In genomic region chr12:6945613-6946012, GRCh38 we compare ENCODE assay signal across 8 cellular contexts. TPM values are rescaled to one million over a fixed set of nuclear protein-coding genes. Genes with fewer than 3 reads are reported as not detected.
DNase-seq lines count a peak whose midpoint lies in the region; ATAC-seq, FAIRE-seq and TF ChIP-seq lines count a peak whose summit lies in the region.
"Had no signal": no experiment of that assay in that cellular context is flagged by ENCODE, and none has a peak within 500 bp of the region (broad histone marks: within the 10 kb centered on the region; RNA-seq: fewer than 3 reads in every experiment).

No MANE protein-coding gene starts in this region.

- H3K4me3 ChIP-seq in SK-N-MC, result peak overlapping the region; percentile 97; the same call in 1 of the 2 replicates
- peak overlapping the region; percentile 10 for H3K4me3 ChIP-seq in fibroblast of the aortic adventitia (ENCODE audit: low read depth, low read length)
- H3K4me3 ChIP-seq in small intestine (ENCODE audit: low read depth in 1 of 2, low read length in 2 of 2), result peak overlapping the region in 1 of 2 donors; percentile 60
- H3K4me3 ChIP-seq in aorta (ENCODE audit: low read length in 2 of 2), result no peak overlapping the region

- no peak overlapping the region for H3K56ac ChIP-seq in H9 (ENCODE audit: insufficient read length, low read depth, low read length)

- peaks cover 10% of the 10 kb centered on the region; the same call in 1 of the 2 replicates for H3K36me3 ChIP-seq in SK-N-MC (ENCODE audit: insufficient read depth, low read length)
- peaks cover 0 to 2% of the 10 kb centered on the region in 2 donors for H3K36me3 ChIP-seq in small intestine (ENCODE audit: control insufficient read depth in 2 of 2, insufficient read depth in 2 of 2, low read length in 2 of 2)
- peaks cover 0 to 2% of the 10 kb centered on the region in 2 donors for H3K36me3 ChIP-seq in aorta (ENCODE audit: control insufficient read depth in 1 of 2, insufficient read depth in 2 of 2, low read length in 1 of 2)

- peaks cover 37 to 39% of the 10 kb centered on the region in 2 experiments for H3K4me1 Mint-ChIP-seq in H9

- H4K5ac ChIP-seq in H9 (ENCODE audit: insufficient read length, low read depth, low read length), result no peak overlapping the region

- intact Hi-C loops in aorta (cut with DNase I) (loop anchor here (2.0 to 5.0 kb wide), 2 partner anchors 163 to 167 kb away; partner anchors contain the start of gene C1RL (in 1 of the 2)), left colon (cut with DNase I, micrococcal nuclease) (no loop called here)

- H3K4ac ChIP-seq in H9 (ENCODE audit: low read depth, low read length), result no peak overlapping the region

- no peak overlapping the region for H3T11ph ChIP-seq in H9 (ENCODE audit: low read length)

- no peak overlapping the region for H4K8ac ChIP-seq in H9 (replicated peaks; ENCODE audit: insufficient read length, low read depth, low read length)

- H3K18ac ChIP-seq in H9 (ENCODE audit: insufficient read length, low read depth, low read length), result no peak overlapping the region

- no peak overlapping the region for H2BK120ac ChIP-seq in H9 (ENCODE audit: low read depth, low read length, poor library complexity, severe bottlenecking)

- FAIRE-seq in small intestine (lab: Jason Lieb, UNC) (no peak), GM12892 (lab: Jason Lieb, UNC) (no peak)

- H2BK12ac ChIP-seq in H9 (ENCODE audit: insufficient read length, low read depth, low read length), result no peak overlapping the region

- H3K27ac ChIP-seq in H9 (ENCODE audit: insufficient read length, low read depth, low read length) (no peak overlapping the region), SK-N-MC (0 out of 2 replicates have a peak overlapping the region, but pooled peaks have one; percentile 99), small intestine (ENCODE audit: low read depth in 1 of 2, low read length in 1 of 2) (peak overlapping the region; percentile 92 to 99), aorta (ENCODE audit: low read depth in 1 of 2, low read length in 2 of 2) (no peak overlapping the region)

- no peak overlapping the region for H4K91ac ChIP-seq in H9 (ENCODE audit: insufficient read length, low read depth, low read length)

- no peaks in the 10 kb centered on the region; a peak in 1 of 5 replicates for H3K9me3 Mint-ChIP-seq in H9

- DNase-seq in H9 (no peak), SK-N-MC (ENCODE audit: low read depth, low spot score) (no peak), fibroblast of the aortic adventitia (ENCODE audit: low read depth) (no peak), small intestine (no peak), aorta (no peak), GM12892 (ENCODE audit: insufficient read length) (no peak), left colon (no peak)
- DNase-seq: midbrain had no signal

- H3K9me3 ChIP-seq in H9 (ENCODE audit: control insufficient read depth, low read depth, low read length), result no peaks in the 10 kb centered on the region
- H3K9me3 ChIP-seq in SK-N-MC (ENCODE audit: low read depth, low read length), result no peaks in the 10 kb centered on the region
- no peaks in the 10 kb centered on the region for H3K9me3 ChIP-seq in small intestine (ENCODE audit: control insufficient read depth, low read depth)
- H3K9me3 ChIP-seq in aorta (ENCODE audit: control insufficient read depth, low read length), result no peaks in the 10 kb centered on the region

- peaks cover 7 to 25% (median 14%) of the 10 kb centered on the region in 3 experiments for H3K36me3 Mint-ChIP-seq in H9 (ENCODE audit: insufficient read depth in 1 of 3, low read depth in 3 of 3)

- peaks cover 2% of the 10 kb centered on the region; the same call in 1 of the 2 replicates for H3K27me3 Mint-ChIP-seq in H9 (ENCODE audit: low read depth)

- H2BK15ac ChIP-seq in H9 (ENCODE audit: low read depth, low read length), result no peak overlapping the region

- H3K79me2 ChIP-seq in H9 (ENCODE audit: insufficient read depth, low read length), result no peaks in the 10 kb centered on the region

- no peak for TF ChIP-seq CTCF in H9 (conservative IDR thresholded peaks at IDR 0.05)
- no peak for TF ChIP-seq CTCF in fibroblast of the aortic adventitia (IDR thresholded peaks at IDR 0.05; ENCODE audit: insufficient read depth, low read length)

- ATAC-seq in aorta (ENCODE audit: low FRiP score), result no peak
- no peak for ATAC-seq in left colon

- H3K27me3 ChIP-seq in H9 (ENCODE audit: insufficient read depth, low read length), result no peaks in the 10 kb centered on the region
- H3K27me3 ChIP-seq in small intestine (ENCODE audit: control insufficient read depth in 2 of 2, insufficient read depth in 2 of 2, low read length in 2 of 2), result no peaks in the 10 kb centered on the region
- peaks cover 0 to 4% of the 10 kb centered on the region in 2 donors for H3K27me3 ChIP-seq in aorta (ENCODE audit: control insufficient read depth in 1 of 2, insufficient read depth in 2 of 2, low read length in 1 of 2)

- H3K23me2 ChIP-seq in H9 (ENCODE audit: insufficient read length, low read depth, low read length, poor library complexity, severe bottlenecking), result peaks cover 16% of the 10 kb centered on the region

- TF ChIP-seq POLR2A in GM12892 (IDR thresholded peaks at IDR 0.05; ENCODE audit: low read depth, low read length), result no peak; the same call in 1 of the 2 replicates

- H2AK5ac ChIP-seq in H9 (ENCODE audit: insufficient read length, low read length), result no peak overlapping the region

- H3K4me3 Mint-ChIP-seq in H9, result peak overlapping the region; percentile 93 to 94

- no peak overlapping the region for H2BK5ac ChIP-seq in H9 (ENCODE audit: insufficient read length, low read length)

- WGBS in H9 (ENCODE audit: extremely low coverage, insufficient read length, low lambda C conversion rate), result no CpG with 5 or more reads among the region's 11 CpGs
- WGBS in small intestine, 3 donors, result 46 to 65% (median 50%) methylated on average over 11 of the region's 11 CpGs
- 81 to 84% methylated on average over 11 of the region's 11 CpGs for WGBS in aorta, 2 donors

- no peak overlapping the region for H3K9ac ChIP-seq in H9 (ENCODE audit: extremely low read depth, insufficient read length, low read length)
- H3K9ac ChIP-seq in SK-N-MC (ENCODE audit: insufficient read length), result no peak overlapping the region

- no peak overlapping the region for H3K14ac ChIP-seq in H9 (ENCODE audit: insufficient read depth, low read length)

- H2AFZ ChIP-seq in H9 (ENCODE audit: low read length), result no peak overlapping the region

- no peak overlapping the region for H2BK20ac ChIP-seq in H9 (ENCODE audit: low read depth, low read length, poor library complexity, severe bottlenecking)

- H3K79me1 ChIP-seq in H9 (ENCODE audit: insufficient read depth, low read depth, low read length, poor library complexity, severe bottlenecking), result no peaks in the 10 kb centered on the region

- H4K20me1 ChIP-seq in H9 (ENCODE audit: control insufficient read depth, insufficient read depth, insufficient read length), result peaks cover 2% of the 10 kb centered on the region

- peak overlapping the region; percentile 77 to 100 (median 85); a peak in 5 of 7 replicates for H3K27ac Mint-ChIP-seq in H9

- H3K4me1 ChIP-seq in H9 (ENCODE audit: insufficient read depth, low read length) (0 out of 2 replicates have a peak, but pooled peaks cover 4% of the 10 kb centered on the region), small intestine (ENCODE audit: control insufficient read depth in 2 of 2, insufficient read depth in 1 of 2, low read depth in 1 of 2, low read length in 1 of 2) (peaks cover 4 to 5% of the 10 kb centered on the region in 2 donors), aorta (ENCODE audit: control insufficient read depth in 1 of 2, insufficient read depth in 2 of 2, low read length in 2 of 2) (no peaks in the 10 kb centered on the region)

- H3K4me2 ChIP-seq in H9 (ENCODE audit: insufficient read depth, insufficient read length, low read length), result peak overlapping the region; percentile 96

- H3K23ac ChIP-seq in H9 (ENCODE audit: insufficient read length, low read depth, low read length), result no peak overlapping the region

RNA-seq across cellular contexts. Expression of gene C12orf57, which starts 1.8 kb away (rescaled TPM):
- total RNA-seq in H9 (2021) (195 TPM in 2 replicates), fibroblast of the aortic adventitia (ENCODE audit: low replicate concordance) (100 and 156 TPM in 2 replicates), aorta (100 to 1,000 TPM; 197 to 233 TPM), left colon (100 to 1,000 TPM; 151 to 168 TPM)
- polyA plus RNA-seq in small intestine (100 to 1,000 TPM; 185 to 379 (median 361) TPM), aorta (1,000 to 10,000 TPM in 1 of 2 donors, 100 to 1,000 TPM in 1; 849 to 1,017 TPM)
- polyA plus RNA-seq in GM12892 (2012; ENCODE audit: missing spikeins), result 175 TPM

RNA-seq across cellular contexts. Expression of gene RNU7-1, which starts 2.0 kb away (rescaled TPM):
- not detected in 2 replicates for total RNA-seq in H9 (2021)
- total RNA-seq in fibroblast of the aortic adventitia (ENCODE audit: low replicate concordance), result not detected in 2 replicates
- not detected for polyA plus RNA-seq in small intestine
- not detected for total RNA-seq in aorta
- not detected for polyA plus RNA-seq in aorta
- polyA plus RNA-seq in GM12892 (2012; ENCODE audit: missing spikeins), result not detected
- not detected for total RNA-seq in left colon

RNA-seq across cellular contexts. Expression of gene PTPN6, which starts 5.5 kb away (rescaled TPM):
- total RNA-seq in H9 (2021) (18.2 and 19.8 TPM in 2 replicates), fibroblast of the aortic adventitia (ENCODE audit: low replicate concordance) (not detected in 2 replicates), aorta (10 to 100 TPM; 29.8 to 42.3 TPM), left colon (10 to 100 TPM; 40.0 to 43.9 TPM)
- polyA plus RNA-seq in small intestine (10 to 100 TPM; 40.7 to 81.1 (median 76.7) TPM), aorta (10 to 100 TPM; 10.1 to 25.7 TPM)
- 286 TPM for polyA plus RNA-seq in GM12892 (2012; ENCODE audit: missing spikeins)

RNA-seq across cellular contexts. Expression of gene ATN1, which starts 17.9 kb away (rescaled TPM):
- total RNA-seq in H9 (2021) (97.9 and 103 TPM in 2 replicates), fibroblast of the aortic adventitia (ENCODE audit: low replicate concordance) (13.6 and 13.8 TPM in 2 replicates), aorta (100 to 1,000 TPM; 138 to 146 TPM), left colon (10 to 100 TPM; 64.6 to 78.9 TPM)
- polyA plus RNA-seq in small intestine (10 to 100 TPM; 34.0 to 50.6 (median 41.8) TPM), aorta (100 to 1,000 TPM in 1 of 2 donors, 10 to 100 TPM in 1; 22.7 to 149 TPM)
- polyA plus RNA-seq in GM12892 (2012; ENCODE audit: missing spikeins), result 11.0 TPM

RNA-seq across cellular contexts. Expression of gene PHB2, which starts 24.9 kb away (rescaled TPM):
- 370 and 383 TPM in 2 replicates for total RNA-seq in H9 (2021)
- 71.5 and 181 TPM in 2 replicates for total RNA-seq in fibroblast of the aortic adventitia (ENCODE audit: low replicate concordance)
- polyA plus RNA-seq in small intestine, result 100 to 1,000 TPM; 165 to 311 (median 210) TPM
- total RNA-seq in aorta, result 100 to 1,000 TPM in 1 of 2 donors, 10 to 100 TPM in 1; 97.9 to 117 TPM
- polyA plus RNA-seq in aorta, result 100 to 1,000 TPM; 105 to 139 TPM
- polyA plus RNA-seq in GM12892 (2012; ENCODE audit: missing spikeins), result 315 TPM
- total RNA-seq in left colon, result 100 to 1,000 TPM; 202 to 249 TPM

Comparison
In these comparisons a context has a peak if more than half of its experiments do, and no peak if none do; other contexts are left out.
1. H3K27ac ChIP-seq: peak in SK-N-MC (single experiment) and small intestine (2 of 2); none in H9 (single experiment) and aorta (0 of 2).
2. H3K4me3 ChIP-seq: peak in SK-N-MC (single experiment) and fibroblast of the aortic adventitia (single experiment); none in aorta (0 of 2).
3. RNA of gene PTPN6, which starts 5.5 kb away (total RNA-seq): 40.0 to 43.9 TPM in left colon, 29.8 to 42.3 TPM in aorta and 18.2 to 19.8 TPM in H9; not detected in fibroblast of the aortic adventitia; every median in the first group is over 10 times any median in the second.
4. intact Hi-C loops: an anchor here in aorta (2.0 to 5.0 kb wide); none called in left colon.